Comparison of ENCODE assay signal across 8 cellular contexts in the genomic region with DNA sequence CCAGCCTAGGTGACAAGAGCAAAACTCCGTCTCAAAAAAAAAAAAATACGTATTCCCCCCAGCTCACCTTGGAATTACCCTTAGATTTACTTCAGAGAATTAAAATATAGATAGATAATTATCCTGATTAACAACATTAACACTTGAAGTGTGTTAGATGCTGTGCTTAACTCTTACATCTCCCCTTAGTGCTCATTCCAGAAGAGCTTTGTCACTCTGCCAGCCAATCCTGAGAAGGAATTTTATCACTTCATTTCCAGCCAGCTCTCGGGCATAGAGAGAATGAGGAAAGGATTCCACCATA. TPM values are rescaled to one million over a fixed set of nuclear protein-coding genes. Genes with fewer than 3 reads are reported as not detected.
DNase-seq lines count a peak whose midpoint lies in the region; ATAC-seq and TF ChIP-seq lines count a peak whose summit lies in the region.

No MANE protein-coding gene starts in this region.

- H3K4me3 ChIP-seq in A673 (ENCODE audit: low read depth, low read length, poor library complexity, severe bottlenecking) (peak overlapping the region; percentile 59), Loucy (ENCODE audit: low read length, poor library complexity, severe bottlenecking) (peak overlapping the region; percentile 94), duodenal mucosa (ENCODE audit: low read depth in 1 of 2, low read length in 2 of 2) (peak overlapping the region; percentile 76 to 83)
- H3K4me3 ChIP-seq in naive thymus-derived CD4-positive, alpha-beta T cell (ENCODE audit: low read length) = no peak overlapping the region

- intact Hi-C loops in A673 (cut with micrococcal nuclease; ENCODE audit: unreplicated experiment) = no loop called here
- intact Hi-C loops in naive thymus-derived CD4-positive, alpha-beta T cell (cut with micrococcal nuclease) = loop anchor here in 1 of 2 donors (10.0 kb wide), 1 partner anchor 353 kb away; a partner anchor contains a TSS
- intact Hi-C loops in head of caudate nucleus (cut with DNase I) = no loop called here

- no peak overlapping the region for H2AFZ ChIP-seq in Loucy (ENCODE audit: low read length)

- peak overlapping the region; percentile 73 for H3K4me2 ChIP-seq in Loucy (ENCODE audit: low read depth, low read length, poor library complexity, severe bottlenecking)

- TF ChIP-seq CTCF in A673 (conservative IDR thresholded peaks at IDR 0.05; ENCODE audit: low read depth, low read length) (no peak), Loucy (conservative IDR thresholded peaks at IDR 0.05; ENCODE audit: low read length) (no peak)

- DNase-seq in A673 (ENCODE audit: low spot score) = no peak
- DNase-seq in naive thymus-derived CD4-positive, alpha-beta T cell = no peak
- no peak for DNase-seq in NCI-H82 (lab: John Stamatoyannopoulos, UW)
- no peak for DNase-seq in head of caudate nucleus
- DNase-seq in NCI-H748 (lab: John Stamatoyannopoulos, UW; ENCODE audit: unreplicated experiment) = no peak

- H4K20me1 ChIP-seq in Loucy (ENCODE audit: insufficient read depth, low read length, poor library complexity, severe bottlenecking) = peaks cover 23% of the 10 kb centered on the region

- peaks cover 27 to 47% (median 34%) of the 10 kb centered on the region in 7 donors for H3K4me1 Mint-ChIP-seq in naive thymus-derived CD4-positive, alpha-beta T cell

- no peaks in the 10 kb centered on the region for H3K27me3 Mint-ChIP-seq in naive thymus-derived CD4-positive, alpha-beta T cell

- H3K9me2 ChIP-seq in Loucy (replicated peaks; ENCODE audit: low read depth, low read length) = no peaks in the 10 kb centered on the region

- no peak for ATAC-seq in naive thymus-derived CD4-positive, alpha-beta T cell
- no peak for ATAC-seq in HG03442 (IDR thresholded peaks at IDR 0.05; ENCODE audit: unreplicated experiment)

- H3K36me3 Mint-ChIP-seq in naive thymus-derived CD4-positive, alpha-beta T cell = peaks cover 0 to 15% (median 0%) of the 10 kb centered on the region in 5 donors

- H3K27ac ChIP-seq in A673 (ENCODE audit: low read depth, low read length, poor library complexity, severe bottlenecking) (peak overlapping the region; percentile 96), duodenal mucosa (ENCODE audit: low read depth, low read length) (peak overlapping the region; percentile 87)
- peak overlapping the region; percentile 40 for H3K27ac ChIP-seq in naive thymus-derived CD4-positive, alpha-beta T cell (ENCODE audit: low read depth, low read length)

- CTCF ChIA-PET in A673 (lab: Charles Lee) = interaction anchor here (1.0 kb wide), 1 partner anchor 40 kb away, joined by 6 read pairs; no protein-coding TSS in a partner anchor
- CTCF ChIA-PET in naive thymus-derived CD4-positive, alpha-beta T cell (lab: Charles Lee) = interaction anchor here (0.7 to 10.5 kb wide), 6 partner anchors 11 to 197 kb away, joined by 3 to 94 read pairs (median 4); a partner anchor contains a TSS

- peaks cover 20% of the 10 kb centered on the region for H3K36me3 ChIP-seq in A673 (ENCODE audit: insufficient read depth, low read length, poor library complexity, severe bottlenecking)
- peaks cover 14% of the 10 kb centered on the region; the same call in 1 of the 2 replicates for H3K36me3 ChIP-seq in Loucy (ENCODE audit: insufficient read depth, low read length)
- peaks cover 8 to 33% of the 10 kb centered on the region in 2 donors for H3K36me3 ChIP-seq in duodenal mucosa (ENCODE audit: control insufficient read depth in 1 of 2, insufficient read depth in 2 of 2, low read length in 2 of 2)
- peaks cover under 1 to 41% (median 5%) of the 10 kb centered on the region in 3 experiments for H3K36me3 ChIP-seq in naive thymus-derived CD4-positive, alpha-beta T cell (ENCODE audit: control insufficient read depth in 2 of 3, insufficient read depth in 3 of 3, low read length in 3 of 3)

- peak overlapping the region in 4 of 9 donors; percentile 66 to 80 (median 79) for H3K27ac Mint-ChIP-seq in naive thymus-derived CD4-positive, alpha-beta T cell

- peaks cover 62% of the 10 kb centered on the region for H3K4me1 ChIP-seq in A673 (ENCODE audit: insufficient read depth, low read length, poor library complexity, severe bottlenecking)
- peaks cover 47% of the 10 kb centered on the region for H3K4me1 ChIP-seq in Loucy (ENCODE audit: insufficient read depth, low read length, poor library complexity, severe bottlenecking)
- peaks cover 43 to 46% of the 10 kb centered on the region in 2 donors for H3K4me1 ChIP-seq in duodenal mucosa (ENCODE audit: control insufficient read depth in 1 of 2, insufficient read depth in 2 of 2, low read length in 2 of 2)
- H3K4me1 ChIP-seq in naive thymus-derived CD4-positive, alpha-beta T cell (ENCODE audit: control insufficient read depth in 2 of 2, insufficient read depth in 2 of 2, low read length in 2 of 2) = peaks cover 28 to 35% of the 10 kb centered on the region in 2 donors

- H3K9me3 Mint-ChIP-seq in naive thymus-derived CD4-positive, alpha-beta T cell = peaks cover 0 to 2% (median 0%) of the 10 kb centered on the region in 11 donors

- H3F3A ChIP-seq in Loucy (ENCODE audit: low read depth) = peaks cover 3% of the 10 kb centered on the region; the same call in 1 of the 2 replicates

- POLR2A ChIA-PET in A673 (lab: Charles Lee; ENCODE audit: low non-redundant PET) = no interaction called here
- POLR2A ChIA-PET in naive thymus-derived CD4-positive, alpha-beta T cell (lab: Charles Lee) = interaction anchor here (0.9 to 11.7 kb wide), 4 partner anchors 9 to 45 kb away, joined by 3 to 160 read pairs (median 4); a partner anchor contains a TSS

- H3K27me3 ChIP-seq in A673 (replicated peaks; ENCODE audit: insufficient read depth, low read depth, low read length, poor library complexity) = no peaks in the 10 kb centered on the region
- H3K27me3 ChIP-seq in Loucy (ENCODE audit: insufficient read depth, low read length, poor library complexity, severe bottlenecking) = no peaks in the 10 kb centered on the region
- no peaks in the 10 kb centered on the region for H3K27me3 ChIP-seq in duodenal mucosa (ENCODE audit: control insufficient read depth in 1 of 2, insufficient read depth in 2 of 2, low read length in 2 of 2)
- no peaks in the 10 kb centered on the region for H3K27me3 ChIP-seq in naive thymus-derived CD4-positive, alpha-beta T cell (ENCODE audit: control insufficient read depth in 2 of 2, insufficient read depth in 2 of 2, low read length in 2 of 2)

- peak overlapping the region in 1 of 10 donors; percentile 52 for H3K4me3 Mint-ChIP-seq in naive thymus-derived CD4-positive, alpha-beta T cell

- no TSS peak for BruUV-seq in A673 (replicated peaks; lab: Mats Ljungman, UMichigan)

- peak overlapping the region; percentile 95 for H3K9ac ChIP-seq in Loucy (ENCODE audit: low read depth, low read length, poor library complexity, severe bottlenecking)
- H3K9ac ChIP-seq in duodenal mucosa (ENCODE audit: low read depth in 1 of 2, low read length in 2 of 2) = peak overlapping the region; percentile 71 to 96

- H3K79me2 ChIP-seq in Loucy (ENCODE audit: insufficient read depth, low read length) = peaks cover 74% of the 10 kb centered on the region

- H3K9me3 ChIP-seq in A673 (ENCODE audit: low read depth, low read length, poor library complexity, severe bottlenecking) (no peaks in the 10 kb centered on the region), Loucy (ENCODE audit: insufficient read depth, low read depth, low read length) (no peaks in the 10 kb centered on the region), duodenal mucosa (ENCODE audit: control insufficient read depth in 1 of 2, low read length in 2 of 2) (no peaks in the 10 kb centered on the region)
- no peaks in the 10 kb centered on the region for H3K9me3 ChIP-seq in naive thymus-derived CD4-positive, alpha-beta T cell (ENCODE audit: control insufficient read depth in 2 of 3, low read length in 3 of 3)

RNA-seq across cellular contexts. Expression of a gene that starts 1.6 kb away (rescaled TPM):
- 201 and 204 TPM in 2 replicates for total RNA-seq in A673 (2021)
- 10 to 100 TPM; 71.0 to 76.9 (median 73.7) TPM for total RNA-seq in naive thymus-derived CD4-positive, alpha-beta T cell
- polyA plus RNA-seq in naive thymus-derived CD4-positive, alpha-beta T cell = 10 to 100 TPM; 29.6 to 38.3 TPM

RNA-seq across cellular contexts. Expression of a gene that starts 2.3 kb away (rescaled TPM):
- 291 and 295 TPM in 2 replicates for total RNA-seq in A673 (2021)
- total RNA-seq in naive thymus-derived CD4-positive, alpha-beta T cell = 100 to 1,000 TPM in 1 of 5 experiments, 10 to 100 TPM in 3, 1 to 10 TPM in 1; 8.4 to 105 (median 10.2) TPM
- 10 to 100 TPM; 37.1 to 55.2 TPM for polyA plus RNA-seq in naive thymus-derived CD4-positive, alpha-beta T cell

RNA-seq across cellular contexts. Expression of a gene that starts 10.6 kb away (rescaled TPM):
- 46.3 and 48.5 TPM in 2 replicates for total RNA-seq in A673 (2021)
- total RNA-seq in naive thymus-derived CD4-positive, alpha-beta T cell = 10 to 100 TPM; 33.0 to 69.5 (median 46.2) TPM
- 10 to 100 TPM; 33.0 to 64.0 TPM for polyA plus RNA-seq in naive thymus-derived CD4-positive, alpha-beta T cell

RNA-seq across cellular contexts. Expression of a gene that starts 11.0 kb away (rescaled TPM):
- total RNA-seq in A673 (2021) = 82.4 and 84.2 TPM in 2 replicates
- 10 to 100 TPM; 24.4 to 50.2 (median 50.0) TPM for total RNA-seq in naive thymus-derived CD4-positive, alpha-beta T cell
- polyA plus RNA-seq in naive thymus-derived CD4-positive, alpha-beta T cell = 10 to 100 TPM; 33.3 to 45.8 TPM

RNA-seq across cellular contexts. Expression of a gene that starts 16.3 kb away (rescaled TPM):
- 12.7 and 20.8 TPM in 2 replicates for total RNA-seq in A673 (2021)
- total RNA-seq in naive thymus-derived CD4-positive, alpha-beta T cell = 100 to 1,000 TPM; 107 to 390 (median 383) TPM
- 100 to 1,000 TPM; 234 to 318 TPM for polyA plus RNA-seq in naive thymus-derived CD4-positive, alpha-beta T cell

Comparison
In these comparisons a context has a peak if more than half of its experiments do, and no peak if none do; other contexts are left out.
1. H3K27ac ChIP-seq: peak in every context shown above with its lines; median percentile 96 in A673; 87 in duodenal mucosa; 40 in naive thymus-derived CD4-positive, alpha-beta T cell.